8 cellular contexts compared by ENCODE assay signal in genomic region chr12:6914246-6914947, GRCh38. TPM values are rescaled to one million over a fixed set of nuclear protein-coding genes. Genes with fewer than 3 reads are reported as not detected.
DNase-seq lines count a peak whose midpoint lies in the region; ATAC-seq and TF ChIP-seq lines count a peak whose summit lies in the region.

Gene ENO2, plus strand, starts transcription at chr12:6914580. Its CDS starts 1,253 bp downstream, at chr12:6915833.

- DNase-seq in NCI-H526 treated with DMSO at 0.1 percent for 48 hours (lab: John Stamatoyannopoulos, UW) (peak; percentile 52), endothelial cell (ENCODE audit: low spot score) (peak; percentile 50), midbrain (lab: John Stamatoyannopoulos, UW) (peak; percentile 63), middle frontal gyrus (ENCODE audit: extremely low spot score, low spot score) (no peak)
- peak; percentile 88 for DNase-seq in activated CD8-positive, alpha-beta memory T cell treated with anti-CD3 and anti-CD28 coated beads, Interleukin-2, amount 50 U/mL, for 4 hours
- DNase-seq in stimulated activated CD8-positive, alpha-beta memory T cell treated with anti-CD3 and anti-CD28 coated beads, Interleukin-15, amount 100 ng/mL, for 48 hours (ENCODE audit: low read depth in 2 of 2) = peak; percentile 76 to 79

- H3K4me3 Mint-ChIP-seq in endothelial cell (ENCODE audit: unreplicated experiment) = peak within 1 kb of the TSS; percentile 86

- H3K36me3 Mint-ChIP-seq in endothelial cell (ENCODE audit: low read depth, unreplicated experiment) = peaks cover 5% of the 10 kb centered on the region

- peak; percentile 71 for ATAC-seq in GM18505 (IDR thresholded peaks at IDR 0.05; ENCODE audit: unreplicated experiment)
- ATAC-seq in HG02885 (IDR thresholded peaks at IDR 0.05; ENCODE audit: poor library complexity, unreplicated experiment) = peak; percentile 74

- peak within 1 kb of the TSS; percentile 42 for H3K27ac Mint-ChIP-seq in endothelial cell (ENCODE audit: unreplicated experiment)

- peaks cover 16% of the 10 kb centered on the region for H3K27me3 Mint-ChIP-seq in endothelial cell (ENCODE audit: unreplicated experiment)

- TF ChIP-seq POLR2A in GM18505 (IDR thresholded peaks at IDR 0.05; ENCODE audit: borderline replicate concordance, extremely low read depth, insufficient read depth, insufficient read length) = peak; percentile 54

- TF ChIP-seq CTCF in endothelial cell (IDR thresholded peaks at IDR 0.05; ENCODE audit: unreplicated experiment) = no peak

- H3K9me3 Mint-ChIP-seq in endothelial cell (ENCODE audit: unreplicated experiment) = no peaks in the 10 kb centered on the region

- peaks cover 12% of the 10 kb centered on the region for H3K4me1 Mint-ChIP-seq in endothelial cell (ENCODE audit: unreplicated experiment)

RNA-seq across cellular contexts. Expression of gene ENO2, which starts in this region (rescaled TPM):
- 5.3 TPM for total RNA-seq in endothelial cell (ENCODE audit: unreplicated experiment)
